Comparison of ENCODE assay signal across 28 cellular contexts in the genomic region with DNA sequence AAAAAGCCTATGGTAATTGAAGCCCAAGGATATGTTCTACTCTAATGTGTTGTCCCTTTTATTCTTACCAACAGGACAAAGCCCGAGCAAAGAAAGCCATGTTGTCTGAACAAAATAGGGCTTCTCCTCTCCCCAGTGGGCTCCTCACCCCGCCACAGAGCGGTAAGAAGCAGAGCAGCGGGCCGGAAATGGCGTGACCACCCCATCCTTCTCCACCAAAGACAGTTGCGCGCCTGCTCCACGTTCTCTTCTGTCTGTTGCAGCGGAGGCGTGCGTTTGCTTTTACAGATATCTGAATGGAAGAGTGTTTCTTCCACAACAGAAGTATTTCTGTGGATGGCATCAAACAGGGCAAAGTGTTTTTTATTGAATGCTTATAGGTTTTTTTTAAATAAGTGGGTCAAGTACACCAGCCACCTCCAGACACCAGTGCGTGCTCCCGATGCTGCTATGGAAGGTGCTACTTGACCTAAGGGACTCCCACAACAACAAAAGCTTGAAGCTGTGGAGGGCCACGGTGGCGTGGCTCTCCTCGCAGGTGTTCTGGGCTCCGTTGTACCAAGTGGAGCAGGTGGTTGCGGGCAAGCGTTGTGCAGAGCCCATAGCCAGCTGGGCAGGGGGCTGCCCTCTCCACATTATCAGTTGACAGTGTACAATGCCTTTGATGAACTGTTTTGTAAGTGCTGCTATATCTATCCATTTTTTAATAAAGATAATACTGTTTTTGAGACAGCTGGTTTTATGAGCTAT.
"Had no signal": no experiment of that assay in that cellular context is flagged by ENCODE, and none has a peak within 500 bp of the region (broad histone marks: within the 10 kb centered on the region; RNA-seq: fewer than 3 reads in every experiment).

No MANE protein-coding gene starts in this region.

- H3K4me1 ChIP-seq: colonic mucosa, esophagus muscularis mucosa, foreskin keratinocyte, gastroesophageal sphincter, heart left ventricle, left lung, parathyroid adenoma, stomach, testis, tibial artery had no signal

- H3K4me2 ChIP-seq: hepatocyte, smooth muscle cell had no signal

- H3K4me3 ChIP-seq: colonic mucosa, esophagus muscularis mucosa, gastroesophageal sphincter, heart left ventricle, hepatocyte, left lung, mucosa of descending colon, smooth muscle cell, stomach, testis, tibial artery had no signal

- H3K4me1 Mint-ChIP-seq: memory B cell; mesothelial cell of epicardium; naive B cell; neural crest cell; stimulated activated effector memory CD8-positive, alpha-beta T cell treated with anti-CD3 and anti-CD28 coated beads, Interleukin-12 subunit alpha, Interleukin-12 subunit beta, amount 100 ng/mL, for 72 hours had no signal

- H3K9me3 Mint-ChIP-seq: dendritic cell treated with granulocyte-macrophage colony-stimulating factor and Interleukin-4, amounts not matched to agents 40 ng/mL and 50 ng/mL, for 4 days; memory B cell; mesothelial cell of epicardium; naive B cell; natural killer cell treated with Interleukin-12 subunit alpha and Interleukin-12 subunit beta and Interleukin-15 and Interleukin-18, amount 100 ng/mL, for 72 hours; neural crest cell; stimulated activated effector memory CD8-positive, alpha-beta T cell treated with anti-CD3 and anti-CD28 coated beads, Interleukin-12 subunit alpha, Interleukin-12 subunit beta, amount 100 ng/mL, for 72 hours; type B pancreatic cell had no signal

- H3K4me3 Mint-ChIP-seq: dendritic cell treated with granulocyte-macrophage colony-stimulating factor and Interleukin-4, amounts not matched to agents 40 ng/mL and 50 ng/mL, for 4 days; memory B cell; mesothelial cell of epicardium; naive B cell; natural killer cell treated with Interleukin-12 subunit alpha and Interleukin-12 subunit beta and Interleukin-15 and Interleukin-18, amount 100 ng/mL, for 72 hours; neural crest cell; stimulated activated effector memory CD8-positive, alpha-beta T cell treated with anti-CD3 and anti-CD28 coated beads, Interleukin-12 subunit alpha, Interleukin-12 subunit beta, amount 100 ng/mL, for 72 hours; type B pancreatic cell had no signal

- ATAC-seq: foreskin keratinocyte; gastroesophageal sphincter; heart left ventricle; left cardiac atrium; left lung; mucosa of descending colon; natural killer cell treated with Interleukin-12 subunit alpha and Interleukin-12 subunit beta and Interleukin-15 and Interleukin-18, amount 100 ng/mL, for 72 hours; sciatic nerve; stimulated activated effector memory CD8-positive, alpha-beta T cell treated with anti-CD3 and anti-CD28 coated beads, Interleukin-12 subunit alpha, Interleukin-12 subunit beta, amount 100 ng/mL, for 72 hours had no signal

- DNase-seq: colonic mucosa; effector CD8-positive, alpha-beta T cell; foreskin keratinocyte; heart left ventricle; left cardiac atrium; left lung; mucosa of descending colon; naive B cell; stimulated activated CD4-positive, alpha-beta T cell treated with anti-CD3 and anti-CD28 coated beads, Interleukin-2, amount 100 ng/mL, for 24 hours; stimulated activated CD4-positive, alpha-beta T cell treated with anti-CD3 and anti-CD28 coated beads, Interleukin-4, amount 100 ng/mL, for 24 hours; stimulated activated naive CD4-positive, alpha-beta T cell treated with Interleukin-2 at 50 U/mL for 16 hours; stomach; testis had no signal

- H3K27me3 ChIP-seq: colonic mucosa, esophagus muscularis mucosa, foreskin keratinocyte, gastroesophageal sphincter, heart left ventricle, hepatocyte, left lung, stomach, testis, tibial artery had no signal

- H2AFZ ChIP-seq: hepatocyte, parathyroid adenoma had no signal

- H3K27ac Mint-ChIP-seq: dendritic cell treated with granulocyte-macrophage colony-stimulating factor and Interleukin-4, amounts not matched to agents 40 ng/mL and 50 ng/mL, for 4 days; memory B cell; mesothelial cell of epicardium; natural killer cell treated with Interleukin-12 subunit alpha and Interleukin-12 subunit beta and Interleukin-15 and Interleukin-18, amount 100 ng/mL, for 72 hours; progenitor cell of endocrine pancreas; stimulated activated effector memory CD8-positive, alpha-beta T cell treated with anti-CD3 and anti-CD28 coated beads, Interleukin-12 subunit alpha, Interleukin-12 subunit beta, amount 100 ng/mL, for 72 hours; type B pancreatic cell had no signal

- H3K27me3 Mint-ChIP-seq: dendritic cell treated with granulocyte-macrophage colony-stimulating factor and Interleukin-4, amounts not matched to agents 40 ng/mL and 50 ng/mL, for 4 days; memory B cell; naive B cell; natural killer cell treated with Interleukin-12 subunit alpha and Interleukin-12 subunit beta and Interleukin-15 and Interleukin-18, amount 100 ng/mL, for 72 hours; progenitor cell of endocrine pancreas; type B pancreatic cell had no signal

- H3K79me2 ChIP-seq: hepatocyte, parathyroid adenoma had no signal

- H3K9ac ChIP-seq: parathyroid adenoma had no signal

- H3K27ac ChIP-seq: colonic mucosa, esophagus muscularis mucosa, foreskin keratinocyte, gastroesophageal sphincter, heart left ventricle, hepatocyte, left lung, parathyroid adenoma, stomach, testis, tibial artery had no signal

- H3K9me3 ChIP-seq: colonic mucosa, esophagus muscularis mucosa, gastroesophageal sphincter, heart left ventricle, left lung, mucosa of descending colon, stomach, testis, tibial artery had no signal

- H3K36me3 ChIP-seq: colonic mucosa, tibial artery had no signal
